ENCODE assay signal across 8 cellular contexts in the genomic region with DNA sequence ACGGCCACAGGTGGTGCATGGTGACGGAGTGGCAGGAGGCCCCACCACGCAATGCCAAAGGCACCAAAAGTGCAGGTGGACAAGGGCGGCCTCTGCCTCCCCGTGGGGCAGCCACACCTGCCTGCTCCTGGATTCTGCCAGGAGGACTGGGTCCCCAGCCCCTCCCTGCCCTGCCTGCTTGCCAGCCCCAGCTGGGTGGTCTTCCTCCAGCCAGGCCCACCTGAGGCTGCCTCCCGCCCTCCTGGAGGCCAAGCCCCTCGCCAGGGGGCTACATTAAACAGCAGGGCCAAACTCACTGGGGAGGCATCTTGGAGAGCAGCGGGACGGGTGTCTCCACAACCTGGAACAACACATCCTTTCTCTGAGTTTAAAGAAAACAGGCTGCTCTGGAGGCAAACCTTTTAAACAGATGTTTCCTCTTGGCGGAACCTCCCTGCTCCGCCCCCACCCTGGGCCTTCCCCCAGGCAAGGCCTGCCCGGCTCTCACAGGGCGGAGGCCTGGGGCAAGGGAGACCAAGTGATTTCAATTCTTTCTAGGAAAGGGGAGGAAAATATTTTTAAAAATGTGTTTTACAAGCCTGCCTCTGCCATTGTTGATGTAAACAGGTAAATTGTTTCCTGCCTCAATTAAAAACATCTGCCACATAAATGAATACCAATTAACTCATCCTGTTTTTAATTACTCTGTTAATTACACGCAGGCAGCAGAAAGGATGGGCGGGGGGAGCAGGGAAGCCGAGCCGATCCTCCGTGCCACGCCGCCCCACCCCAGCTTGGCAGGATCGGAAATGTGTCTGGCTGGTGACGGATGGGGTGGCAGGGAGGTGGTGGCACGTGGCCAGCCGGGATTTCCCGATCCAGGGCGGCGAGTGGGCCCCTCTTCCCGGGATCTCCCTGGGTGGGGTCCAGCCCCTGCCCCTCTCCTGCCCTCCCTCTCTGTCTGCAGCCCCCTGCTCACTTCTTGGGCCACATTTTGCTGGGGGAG. TPM values are rescaled to one million over a fixed set of nuclear protein-coding genes. Genes with fewer than 3 reads are reported as not detected.
DNase-seq lines count a peak whose midpoint lies in the region; ATAC-seq, FAIRE-seq and TF ChIP-seq lines count a peak whose summit lies in the region.

No MANE protein-coding gene starts in this region.

- H3K9me3 ChIP-seq in kidney (ENCODE audit: control insufficient read depth in 1 of 2, low read length in 2 of 2): no peaks in the 10 kb centered on the region

- no peaks in the 10 kb centered on the region for H3K36me3 ChIP-seq in kidney (ENCODE audit: control insufficient read depth in 1 of 2, insufficient read depth in 2 of 2, low read length in 2 of 2)

- H3K27ac ChIP-seq in kidney (ENCODE audit: low read depth in 2 of 2, low read length in 2 of 2): no peak overlapping the region

- intact Hi-C loops in kidney (cut with DNase I): no loop called here

- ATAC-seq in omental fat pad (ENCODE audit: low FRiP score): peak; percentile 63

- H3K4me3 ChIP-seq in kidney (ENCODE audit: low read length in 2 of 2): no peak overlapping the region

- no peak for FAIRE-seq in kidney (lab: Jason Lieb, UNC)

- peak; percentile 40 for DNase-seq in DMS153 (lab: John Stamatoyannopoulos, UW)
- DNase-seq in M059J (ENCODE audit: low read depth): peak; percentile 36
- DNase-seq in dermis microvascular lymphatic vessel endothelial cell (ENCODE audit: low read depth in 2 of 2): peak; percentile 50 to 92
- peak; percentile 42 for DNase-seq in omental fat pad (ENCODE audit: low spot score)
- no peak for DNase-seq in SK-N-DZ (ENCODE audit: low spot score)
- no peak for DNase-seq in kidney
- DNase-seq in activated CD4-positive, CD25-positive, alpha-beta regulatory T cell treated with anti-CD3 and anti-CD28 coated beads, Interleukin-2, amount 50 U/mL, for 72 hours: no peak
- no peak for DNase-seq in activated T-cell treated with anti-CD3 and anti-CD28 coated beads, Interleukin-2, amount 50 U/mL, for 48 hours

- peaks cover 0 to 8% of the 10 kb centered on the region in 2 donors for H3K4me1 ChIP-seq in kidney (ENCODE audit: control insufficient read depth in 1 of 2, insufficient read depth in 1 of 2, low read depth in 1 of 2, low read length in 2 of 2)

- TF ChIP-seq CTCF in omental fat pad (IDR thresholded peaks at IDR 0.05) (no peak), kidney (IDR thresholded peaks at IDR 0.05; ENCODE audit: borderline replicate concordance, extremely low read depth, insufficient read depth) (no peak)

- no peak overlapping the region for H3K9ac ChIP-seq in kidney (ENCODE audit: low read length in 2 of 2)

RNA-seq across cellular contexts. Expression of a gene that starts 54.5 kb away (rescaled TPM):
- total RNA-seq in M059J (2014; rRNA removed; shearing (Covaris generic)): not detected in 2 replicates
- total RNA-seq in dermis microvascular lymphatic vessel endothelial cell (not detected in 2 replicates), omental fat pad (not detected), kidney (not detected)
- not detected in 2 replicates for polyA plus RNA-seq in SK-N-DZ (2014; cell fraction: cytosol; rRNA removed)
- 0.12 TPM in 1 of 2 replicates, not detected in the other for polyA plus RNA-seq in SK-N-DZ (2014; cell fraction: nucleus; rRNA removed)
- not detected for polyA plus RNA-seq in kidney (ENCODE audit: insufficient read depth, low read depth, low replicate concordance)

RNA-seq across cellular contexts. Expression of a gene that starts 56.1 kb away (rescaled TPM):
- total RNA-seq in M059J (2014; rRNA removed; shearing (Covaris generic)): not detected in 2 replicates
- total RNA-seq in dermis microvascular lymphatic vessel endothelial cell: under 0.01 TPM in 1 of 2 replicates, not detected in the other
- 10 to 100 TPM in 1 of 4 donors, 1 to 10 TPM in 2, under 1 TPM in 1; 0.84 to 12.6 (median 1.4) TPM for total RNA-seq in omental fat pad
- not detected in 2 replicates for polyA plus RNA-seq in SK-N-DZ (2014; cell fraction: cytosol; rRNA removed)
- 0.24 and 0.28 TPM in 2 replicates for polyA plus RNA-seq in SK-N-DZ (2014; cell fraction: nucleus; rRNA removed)
- total RNA-seq in kidney: 8.0 TPM
- 0.75 TPM for polyA plus RNA-seq in kidney (ENCODE audit: insufficient read depth, low read depth, low replicate concordance)

Comparison
In these comparisons a context has a peak if more than half of its experiments do, and no peak if none do; other contexts are left out.
1. DNase-seq: peak in DMS153 (single experiment), M059J (single experiment), dermis microvascular lymphatic vessel endothelial cell (2 of 2) and omental fat pad (single experiment); none in SK-N-DZ (single experiment), kidney (single experiment), activated CD4-positive, CD25-positive, alpha-beta regulatory T cell treated with anti-CD3 and anti-CD28 coated beads, Interleukin-2, amount 50 U/mL, for 72 hours (single experiment) and activated T-cell treated with anti-CD3 and anti-CD28 coated beads, Interleukin-2, amount 50 U/mL, for 48 hours (0 of 2).